Comparison of ENCODE assay signal across 8 cellular contexts in the genomic region with DNA sequence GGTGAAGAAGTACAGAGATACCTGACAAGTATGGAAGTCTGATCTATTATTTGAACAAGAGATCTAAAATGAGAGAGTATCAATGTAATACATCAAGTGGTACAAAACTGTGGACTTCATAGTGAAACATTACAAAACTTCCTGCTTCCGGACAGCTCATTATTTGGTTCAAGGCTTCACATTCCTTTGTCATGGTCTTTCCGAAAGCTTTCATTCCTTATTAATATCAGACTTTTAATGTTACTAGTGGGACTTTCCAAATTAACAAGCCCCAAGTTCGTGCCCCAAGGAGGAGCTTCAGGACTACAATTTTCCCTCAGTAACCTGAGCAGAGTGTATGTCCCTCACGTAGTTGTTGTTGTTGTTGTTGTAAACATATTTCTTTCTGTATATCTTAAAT. TPM values are rescaled to one million over a fixed set of nuclear protein-coding genes. Genes with fewer than 3 reads are reported as not detected.
A peak's percentile ranks its signal among the peaks of the same experiment; 100 is the strongest.
DNase-seq lines count a peak whose midpoint lies in the region; ATAC-seq and TF ChIP-seq lines count a peak whose summit lies in the region.

No MANE protein-coding gene starts in this region.

- H3K27ac ChIP-seq in caudate nucleus (ENCODE audit: low read depth, low read length) (peak overlapping the region; percentile 81), vagina (peak overlapping the region; percentile 96)

- intact Hi-C loops in vagina (cut with DNase I): loop anchor here (10.0 kb wide), 1 partner anchor 172 kb away; no protein-coding TSS in a partner anchor

- H3K36me3 ChIP-seq in GM06990 (ENCODE audit: control insufficient read depth, insufficient read depth, low read length): no peaks in the 10 kb centered on the region
- H3K36me3 ChIP-seq in vagina: no peaks in the 10 kb centered on the region

- no peak for TF ChIP-seq POLR2A in vagina (IDR thresholded peaks at IDR 0.05)

- ATAC-seq in GM19035 (IDR thresholded peaks at IDR 0.05; ENCODE audit: unreplicated experiment) (no peak), HG03280 (IDR thresholded peaks at IDR 0.05; ENCODE audit: unreplicated experiment) (no peak)

- DNase-seq in GM06990 (ENCODE audit: extremely low read depth, insufficient read length) (peak; percentile 24), NCI-H226 (peak; percentile 27), caudate nucleus (lab: John Stamatoyannopoulos, UW) (no peak), midbrain (lab: John Stamatoyannopoulos, UW) (peak; percentile 11), vagina (ENCODE audit: extremely low spot score in 2 of 2) (no peak), OCI-M2 (lab: John Stamatoyannopoulos, UW; ENCODE audit: unreplicated experiment) (no peak)

- TF ChIP-seq CTCF in GM06990 (IDR thresholded peaks at IDR 0.05; ENCODE audit: insufficient read depth, low read length, poor library complexity, severe bottlenecking): no peak
- no peak for TF ChIP-seq CTCF in vagina (IDR thresholded peaks at IDR 0.05)

- H3K9me3 ChIP-seq in vagina: no peaks in the 10 kb centered on the region

- peaks cover 59% of the 10 kb centered on the region for H3K4me1 ChIP-seq in vagina

- H3K27me3 ChIP-seq in GM06990 (replicated peaks; ENCODE audit: control insufficient read depth, insufficient read depth, low read length) (no peaks in the 10 kb centered on the region), vagina (no peaks in the 10 kb centered on the region)

- H3K4me3 ChIP-seq in GM06990 (replicated peaks; ENCODE audit: low read depth, low read length) (peak overlapping the region; percentile 79), vagina (peak overlapping the region; percentile 75 to 94)

RNA-seq across cellular contexts. Expression of a gene that starts 1.2 kb away (rescaled TPM):
- 40.0 TPM for total RNA-seq in vagina

RNA-seq across cellular contexts. Expression of a gene that starts 36.7 kb away (rescaled TPM):
- not detected for total RNA-seq in vagina

Comparison
In these comparisons a context has a peak if more than half of its experiments do, and no peak if none do; other contexts are left out.
1. DNase-seq: peak in GM06990 (single experiment), NCI-H226 (single experiment) and midbrain (single experiment); none in caudate nucleus (0 of 61), vagina (0 of 2) and OCI-M2 (single experiment).